9 cellular contexts compared by ENCODE assay signal in the genomic region with DNA sequence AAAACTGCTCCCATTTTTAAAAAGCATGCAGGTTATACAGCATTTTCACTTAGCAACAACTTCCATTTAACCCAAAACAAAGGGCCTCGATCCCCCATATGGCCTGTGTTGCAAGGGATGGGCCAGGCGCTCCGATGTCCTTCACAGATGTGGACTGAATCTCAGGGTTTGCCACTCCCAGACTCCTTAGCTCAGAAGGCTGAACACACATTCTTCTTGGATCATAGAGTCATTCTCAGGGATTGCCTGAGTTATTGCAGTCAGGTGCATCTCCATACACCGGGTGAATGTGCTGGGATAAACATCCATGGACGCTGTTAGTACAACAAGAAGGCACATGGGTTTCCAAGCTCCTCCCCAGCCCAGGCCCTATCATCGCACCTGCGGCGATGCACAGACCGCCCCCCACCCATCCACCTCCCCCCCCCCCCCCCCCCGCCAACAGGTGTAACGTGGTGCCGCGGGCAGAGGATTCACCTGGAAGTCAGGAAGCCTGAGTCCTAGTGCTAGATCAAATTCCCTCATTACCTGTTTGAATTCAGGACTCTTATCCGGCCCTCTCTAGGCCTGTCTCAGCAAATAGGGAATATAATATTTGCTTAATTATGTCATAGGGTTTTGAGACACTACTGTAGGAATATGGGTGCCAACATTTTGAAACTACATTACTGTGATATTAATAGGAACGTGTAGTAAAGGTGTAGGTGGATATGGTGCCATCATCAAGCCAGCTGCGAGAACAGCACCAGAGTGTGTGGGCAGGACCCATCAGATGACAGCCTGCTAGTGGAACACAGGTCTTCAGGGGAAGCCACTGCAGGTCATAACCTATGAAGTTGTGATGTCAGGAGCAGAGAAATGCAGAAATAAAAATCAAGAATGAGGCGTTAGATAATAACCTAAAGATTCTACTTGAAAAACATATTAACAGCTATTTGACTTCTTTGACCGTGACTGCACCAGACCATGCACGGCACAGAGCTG.
DNase-seq lines count a peak whose midpoint lies in the region; ATAC-seq, FAIRE-seq and TF ChIP-seq lines count a peak whose summit lies in the region.
"Had no signal": no experiment of that assay in that cellular context is flagged by ENCODE, and none has a peak within 500 bp of the region (broad histone marks: within the 10 kb centered on the region; RNA-seq: fewer than 3 reads in every experiment).

No MANE protein-coding gene starts in this region.

- H3K4me2 ChIP-seq in osteoblast (ENCODE audit: insufficient read depth, low read length) = peak overlapping the region; percentile 68

- DNase-seq in GM10248 (ENCODE audit: extremely low spot score) (peak; percentile 24), NCI-H146 (lab: John Stamatoyannopoulos, UW) (peak; percentile 59), bronchial epithelial cell (ENCODE audit: low read depth) (peak; percentile 90), osteoblast (ENCODE audit: insufficient read length, low spot score, missing footprints) (no peak), Right ventricle myocardium superior (no peak), inferior parietal cortex (ENCODE audit: extremely low spot score) (no peak), esophagus squamous epithelium (lab: John Stamatoyannopoulos, UW) (no peak), HuH-7.5 (ENCODE audit: low spot score) (no peak)
- DNase-seq: naive thymus-derived CD8-positive, alpha-beta T cell had no signal

- H3K27ac ChIP-seq in osteoblast (ENCODE audit: low read depth, low read length) (peak overlapping the region; percentile 93), esophagus squamous epithelium (peak overlapping the region in 1 of 4 donors; percentile 20)

- WGBS in esophagus squamous epithelium, 2 donors = 71 to 77% methylated on average over 8 to 12 of the region's 19 CpGs

- no peaks in the 10 kb centered on the region for H3K27me3 ChIP-seq in bronchial epithelial cell (ENCODE audit: control insufficient read depth, insufficient read depth, low read length)
- H3K27me3 ChIP-seq in osteoblast (ENCODE audit: insufficient read depth, low read length) = no peaks in the 10 kb centered on the region
- no peaks in the 10 kb centered on the region for H3K27me3 ChIP-seq in esophagus squamous epithelium

- no peak for FAIRE-seq in bronchial epithelial cell (lab: Jason Lieb, UNC)

- no peak overlapping the region for H3K4me3 ChIP-seq in bronchial epithelial cell (ENCODE audit: low read depth, low read length)
- H3K4me3 ChIP-seq in osteoblast (ENCODE audit: insufficient read depth, low read length) = peak overlapping the region; percentile 50
- no peak overlapping the region for H3K4me3 ChIP-seq in esophagus squamous epithelium

- H3K4me1 ChIP-seq in osteoblast (ENCODE audit: insufficient read depth, low read length) (peaks cover 40% of the 10 kb centered on the region), esophagus squamous epithelium (peaks cover 6 to 40% (median 9%) of the 10 kb centered on the region in 3 donors)

- peak overlapping the region; percentile 1 for H2AFZ ChIP-seq in osteoblast (ENCODE audit: low read length)

- TF ChIP-seq CTCF in GM10248 (IDR thresholded peaks at IDR 0.05; ENCODE audit: control extremely low read depth, extremely low read depth, low read depth, missing control alignments) (no peak), bronchial epithelial cell (IDR thresholded peaks at IDR 0.05; ENCODE audit: insufficient read depth, low read length, severe bottlenecking) (no peak), osteoblast (IDR thresholded peaks at IDR 0.05; ENCODE audit: extremely low read depth, low read depth, low read length) (no peak), esophagus squamous epithelium (IDR thresholded peaks at IDR 0.05) (no peak)

- H3K36me3 ChIP-seq in bronchial epithelial cell (ENCODE audit: control insufficient read depth, insufficient read depth, low read length) (no peaks in the 10 kb centered on the region), osteoblast (ENCODE audit: insufficient read depth, low read length) (no peaks in the 10 kb centered on the region), esophagus squamous epithelium (no peaks in the 10 kb centered on the region)

- CTCF ChIA-PET in GM10248 (lab: Yijun Ruan, JAX) = interaction anchor here (0.9 to 1.6 kb wide), 2 partner anchors 16 to 253 kb away, joined by 3 read pairs; no protein-coding TSS in a partner anchor

- H3K79me2 ChIP-seq in osteoblast (ENCODE audit: insufficient read depth, low read length) = no peaks in the 10 kb centered on the region

- no peak for TF ChIP-seq POLR2A in esophagus squamous epithelium (IDR thresholded peaks at IDR 0.05)

- intact Hi-C loops in Right ventricle myocardium superior (cut with DNase I) (no loop called here), esophagus squamous epithelium (cut with DNase I) (no loop called here)

- H4K20me1 ChIP-seq in osteoblast (ENCODE audit: insufficient read depth, low read length) = no peaks in the 10 kb centered on the region

- POLR2A ChIA-PET in GM10248 (lab: Yijun Ruan, JAX) = no interaction called here

- H3K9me3 ChIP-seq in osteoblast (ENCODE audit: low read depth, low read length) = no peaks in the 10 kb centered on the region
- H3K9me3 ChIP-seq in esophagus squamous epithelium = no peaks in the 10 kb centered on the region

- ATAC-seq in Right ventricle myocardium superior (ENCODE audit: poor library complexity) = no peak
- ATAC-seq: naive thymus-derived CD8-positive, alpha-beta T cell had no signal

Comparison
In these comparisons a context has a peak if more than half of its experiments do, and no peak if none do; other contexts are left out.
1. DNase-seq: peak in GM10248 (single experiment), NCI-H146 (single experiment) and bronchial epithelial cell (single experiment); none in osteoblast (single experiment), Right ventricle myocardium superior (single experiment), inferior parietal cortex (single experiment), esophagus squamous epithelium (single experiment) and HuH-7.5 (single experiment).